ENCODE assay signal across 10 cellular contexts in genomic region chr13:101941095-101941777, GRCh38.
DNase-seq lines count a peak whose midpoint lies in the region; ATAC-seq, FAIRE-seq and TF ChIP-seq lines count a peak whose summit lies in the region.
"Had no signal": no experiment of that assay in that cellular context is flagged by ENCODE, and none has a peak within 500 bp of the region (broad histone marks: within the 10 kb centered on the region; RNA-seq: fewer than 3 reads in every experiment).

No MANE protein-coding gene starts in this region.

- DNase-seq in GM06990 (ENCODE audit: extremely low read depth, insufficient read length), result no peak
- DNase-seq in NCI-H146 treated with DMSO at 0.1 percent for 48 hours (lab: John Stamatoyannopoulos, UW; ENCODE audit: unreplicated experiment), result peak; percentile 29
- DNase-seq in bronchial epithelial cell (ENCODE audit: low read depth), result peak; percentile 4
- no peak for DNase-seq in NCI-H2227 treated with DMSO at 0.1 percent for 48 hours (lab: John Stamatoyannopoulos, UW)
- no peak for DNase-seq in left ventricle myocardium inferior

- H3K4me3 Mint-ChIP-seq in nephron, result no peak overlapping the region
- H3K4me3 Mint-ChIP-seq: central memory CD8-positive, alpha-beta T cell had no signal

- H3K36me3 ChIP-seq in GM06990 (ENCODE audit: control insufficient read depth, insufficient read depth, low read length) (no peaks in the 10 kb centered on the region), bronchial epithelial cell (ENCODE audit: control insufficient read depth, insufficient read depth, low read length) (no peaks in the 10 kb centered on the region), left ventricle myocardium inferior (no peaks in the 10 kb centered on the region)
- H3K36me3 ChIP-seq: neutrophil, thyroid gland had no signal

- H3K9me3 ChIP-seq in left ventricle myocardium inferior (replicated peaks), result no peaks in the 10 kb centered on the region
- H3K9me3 ChIP-seq: neutrophil, thyroid gland had no signal

- no peaks in the 10 kb centered on the region for H3K36me3 Mint-ChIP-seq in nephron (ENCODE audit: low read depth)

- ATAC-seq in GM21390 (IDR thresholded peaks at IDR 0.05; ENCODE audit: unreplicated experiment), result no peak

- H3K27ac Mint-ChIP-seq in nephron, result no peak overlapping the region

- H3K27ac ChIP-seq in left ventricle myocardium inferior (replicated peaks), result no peak overlapping the region
- H3K27ac ChIP-seq: neutrophil, thyroid gland had no signal

- TF ChIP-seq CTCF in GM06990 (IDR thresholded peaks at IDR 0.05; ENCODE audit: insufficient read depth, low read length, poor library complexity, severe bottlenecking) (peak; percentile 16), bronchial epithelial cell (IDR thresholded peaks at IDR 0.05; ENCODE audit: insufficient read depth, low read length, severe bottlenecking) (peak; percentile 22), nephron (IDR thresholded peaks at IDR 0.05; ENCODE audit: unreplicated experiment in 3 of 3) (peak in 2 of 3 experiments; percentile 15 to 21), left ventricle myocardium inferior (IDR thresholded peaks at IDR 0.05; ENCODE audit: borderline replicate concordance) (no peak)

- no peaks in the 10 kb centered on the region for H3K4me1 Mint-ChIP-seq in nephron
- H3K4me1 Mint-ChIP-seq: central memory CD8-positive, alpha-beta T cell had no signal

- no peak for FAIRE-seq in bronchial epithelial cell (lab: Jason Lieb, UNC)

- H3K4me3 ChIP-seq in GM06990 (replicated peaks; ENCODE audit: low read depth, low read length) (no peak overlapping the region), bronchial epithelial cell (ENCODE audit: low read depth, low read length) (no peak overlapping the region), left ventricle myocardium inferior (no peak overlapping the region)
- H3K4me3 ChIP-seq: thyroid gland had no signal

- intact Hi-C loops in left ventricle myocardium inferior (cut with micrococcal nuclease), result loop anchor here (5.0 to 10.0 kb wide), 2 partner anchors 516 to 614 kb away; no protein-coding TSS in a partner anchor

- no peaks in the 10 kb centered on the region for H3K27me3 Mint-ChIP-seq in nephron (ENCODE audit: low read depth)

- no peaks in the 10 kb centered on the region for H3K9me3 Mint-ChIP-seq in nephron
- H3K9me3 Mint-ChIP-seq: central memory CD8-positive, alpha-beta T cell had no signal

- no peaks in the 10 kb centered on the region; the same call in 1 of the 2 replicates for H3K27me3 ChIP-seq in GM06990 (replicated peaks; ENCODE audit: control insufficient read depth, insufficient read depth, low read length)
- H3K27me3 ChIP-seq in bronchial epithelial cell (ENCODE audit: control insufficient read depth, insufficient read depth, low read length), result no peaks in the 10 kb centered on the region
- no peaks in the 10 kb centered on the region for H3K27me3 ChIP-seq in left ventricle myocardium inferior (ENCODE audit: low read depth)
- H3K27me3 ChIP-seq: neutrophil, thyroid gland had no signal

- no peaks in the 10 kb centered on the region for H3K4me1 ChIP-seq in left ventricle myocardium inferior
- H3K4me1 ChIP-seq: thyroid gland had no signal

Comparison
In these comparisons a context has a peak if more than half of its experiments do, and no peak if none do; other contexts are left out.
1. DNase-seq: peak in NCI-H146 treated with DMSO at 0.1 percent for 48 hours (single experiment) and bronchial epithelial cell (single experiment); none in GM06990 (single experiment), NCI-H2227 treated with DMSO at 0.1 percent for 48 hours (single experiment) and left ventricle myocardium inferior (single experiment).